ENCODE assay signal across 1 cellular context in the genomic region with DNA sequence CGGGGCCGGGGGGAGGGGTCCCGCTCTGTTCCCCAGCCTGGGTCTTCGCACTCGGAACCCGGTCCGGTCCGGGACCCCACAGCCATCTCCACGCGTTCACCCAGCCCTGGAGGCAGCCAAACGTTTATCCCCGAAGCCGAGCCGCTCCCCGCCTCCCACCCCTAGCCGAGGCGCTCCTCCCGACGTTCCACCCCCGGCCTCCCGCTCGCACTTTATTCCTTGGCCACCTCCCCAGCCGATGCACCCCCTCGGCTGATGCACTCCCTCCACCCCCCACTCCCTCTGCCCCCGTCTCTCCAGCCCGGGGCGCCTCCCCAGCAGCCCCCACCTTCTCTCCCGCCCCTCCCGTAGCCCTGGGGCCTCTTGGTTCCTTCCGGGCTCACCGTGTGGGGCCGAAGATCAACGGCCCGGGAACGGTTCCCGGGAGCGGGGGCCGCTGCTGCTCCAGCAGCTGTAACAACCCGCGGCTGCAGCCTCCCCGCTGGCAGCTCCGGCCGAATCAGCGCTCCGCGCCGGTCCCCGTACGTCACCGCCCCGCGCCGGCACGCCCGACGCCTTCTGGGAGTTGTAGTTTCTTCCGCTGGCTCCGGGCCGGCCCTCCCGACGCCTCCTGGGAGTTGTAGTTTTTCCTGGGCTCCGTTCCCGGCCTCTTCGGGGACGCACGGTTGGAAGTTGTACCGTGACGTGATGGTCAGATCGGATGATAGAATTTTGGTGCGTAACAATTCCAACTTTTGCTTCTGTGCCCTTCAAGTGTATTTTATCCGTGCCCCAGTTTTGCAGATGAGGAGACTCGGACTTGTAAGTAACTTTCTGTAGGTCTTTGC.
TF ChIP-seq lines count a peak whose summit lies in the region.

A gene with protein sequence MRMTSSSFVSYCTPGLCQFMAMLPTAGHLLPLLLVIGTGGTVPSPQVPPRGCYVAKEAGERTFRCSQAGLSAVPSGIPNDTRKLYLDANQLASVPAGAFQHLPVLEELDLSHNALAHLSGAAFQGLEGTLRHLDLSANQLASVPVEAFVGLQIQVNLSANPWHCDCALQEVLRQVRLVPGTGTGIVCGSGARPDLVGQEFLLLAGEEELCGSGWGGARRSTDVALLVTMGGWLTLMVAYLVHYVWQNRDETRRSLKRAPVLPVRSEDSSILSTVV (plus strand): TSS at position 632 of the 827 bp plus-strand sequence. CDS start 13,792 bp downstream, outside the sequence.
A gene with protein sequence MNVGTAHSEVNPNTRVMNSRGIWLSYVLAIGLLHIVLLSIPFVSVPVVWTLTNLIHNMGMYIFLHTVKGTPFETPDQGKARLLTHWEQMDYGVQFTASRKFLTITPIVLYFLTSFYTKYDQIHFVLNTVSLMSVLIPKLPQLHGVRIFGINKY (minus strand): TSS at position 501 of the 827 bp plus-strand sequence. CDS start 3,398 bp downstream, outside the sequence.

TF ChIP-seq in HEK293, 187 proteins besides CTCF, POLR2A, EP300 and RAD21 (continued from another document and continues in another):
- TF ChIP-seq, protein P1, sequence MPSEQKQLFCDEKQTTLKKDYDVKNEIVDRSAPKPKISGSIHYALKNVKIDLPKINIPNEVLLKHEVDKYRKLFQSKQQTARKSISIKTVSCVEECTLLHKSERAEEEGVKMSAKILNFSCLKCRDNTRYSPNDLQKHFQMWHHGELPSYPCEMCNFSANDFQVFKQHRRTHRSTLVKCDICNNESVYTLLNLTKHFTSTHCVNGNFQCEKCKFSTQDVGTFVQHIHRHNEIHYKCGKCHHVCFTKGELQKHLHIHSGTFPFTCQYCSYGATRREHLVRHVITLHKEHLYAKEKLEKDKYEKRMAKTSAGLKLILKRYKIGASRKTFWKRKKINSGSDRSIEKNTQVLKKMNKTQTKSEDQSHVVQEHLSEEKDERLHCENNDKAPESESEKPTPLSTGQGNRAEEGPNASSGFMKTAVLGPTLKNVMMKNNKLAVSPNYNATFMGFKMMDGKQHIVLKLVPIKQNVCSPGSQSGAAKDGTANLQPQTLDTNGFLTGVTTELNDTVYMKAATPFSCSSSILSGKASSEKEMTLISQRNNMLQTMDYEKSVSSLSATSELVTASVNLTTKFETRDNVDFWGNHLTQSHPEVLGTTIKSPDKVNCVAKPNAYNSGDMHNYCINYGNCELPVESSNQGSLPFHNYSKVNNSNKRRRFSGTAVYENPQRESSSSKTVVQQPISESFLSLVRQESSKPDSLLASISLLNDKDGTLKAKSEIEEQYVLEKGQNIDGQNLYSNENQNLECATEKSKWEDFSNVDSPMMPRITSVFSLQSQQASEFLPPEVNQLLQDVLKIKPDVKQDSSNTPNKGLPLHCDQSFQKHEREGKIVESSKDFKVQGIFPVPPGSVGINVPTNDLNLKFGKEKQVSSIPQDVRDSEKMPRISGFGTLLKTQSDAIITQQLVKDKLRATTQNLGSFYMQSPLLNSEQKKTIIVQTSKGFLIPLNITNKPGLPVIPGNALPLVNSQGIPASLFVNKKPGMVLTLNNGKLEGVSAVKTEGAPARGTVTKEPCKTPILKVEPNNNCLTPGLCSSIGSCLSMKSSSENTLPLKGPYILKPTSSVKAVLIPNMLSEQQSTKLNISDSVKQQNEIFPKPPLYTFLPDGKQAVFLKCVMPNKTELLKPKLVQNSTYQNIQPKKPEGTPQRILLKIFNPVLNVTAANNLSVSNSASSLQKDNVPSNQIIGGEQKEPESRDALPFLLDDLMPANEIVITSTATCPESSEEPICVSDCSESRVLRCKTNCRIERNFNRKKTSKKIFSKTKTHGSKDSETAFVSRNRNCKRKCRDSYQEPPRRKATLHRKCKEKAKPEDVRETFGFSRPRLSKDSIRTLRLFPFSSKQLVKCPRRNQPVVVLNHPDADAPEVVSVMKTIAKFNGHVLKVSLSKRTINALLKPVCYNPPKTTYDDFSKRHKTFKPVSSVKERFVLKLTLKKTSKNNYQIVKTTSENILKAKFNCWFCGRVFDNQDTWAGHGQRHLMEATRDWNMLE (tag by site-specific recombination; conservative IDR thresholded peaks at IDR 0.05; ENCODE audit: low read depth): no peak
- TF ChIP-seq KLF1 (tag by site-specific recombination; IDR thresholded peaks at IDR 0.05): peak; percentile 65
- TF ChIP-seq, protein P2, sequence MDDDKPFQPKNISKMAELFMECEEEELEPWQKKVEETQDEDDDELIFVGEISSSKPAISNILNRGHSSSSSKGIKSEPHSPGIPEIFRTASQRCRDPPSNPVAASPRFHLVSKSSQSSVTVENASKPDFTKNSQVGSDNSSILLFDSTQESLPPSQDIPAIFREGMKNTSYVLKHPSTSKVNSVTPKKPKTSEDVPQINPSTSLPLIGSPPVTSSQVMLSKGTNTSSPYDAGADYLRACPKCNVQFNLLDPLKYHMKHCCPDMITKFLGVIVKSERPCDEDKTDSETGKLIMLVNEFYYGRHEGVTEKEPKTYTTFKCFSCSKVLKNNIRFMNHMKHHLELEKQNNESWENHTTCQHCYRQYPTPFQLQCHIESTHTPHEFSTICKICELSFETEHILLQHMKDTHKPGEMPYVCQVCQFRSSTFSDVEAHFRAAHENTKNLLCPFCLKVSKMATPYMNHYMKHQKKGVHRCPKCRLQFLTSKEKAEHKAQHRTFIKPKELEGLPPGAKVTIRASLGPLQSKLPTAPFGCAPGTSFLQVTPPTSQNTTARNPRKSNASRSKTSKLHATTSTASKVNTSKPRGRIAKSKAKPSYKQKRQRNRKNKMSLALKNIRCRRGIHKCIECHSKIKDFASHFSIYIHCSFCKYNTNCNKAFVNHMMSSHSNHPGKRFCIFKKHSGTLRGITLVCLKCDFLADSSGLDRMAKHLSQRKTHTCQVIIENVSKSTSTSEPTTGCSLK (tag by site-specific recombination; IDR thresholded peaks at IDR 0.05): no peak
- no peak for TF ChIP-seq ZNF521 (tag by site-specific recombination; IDR thresholded peaks at IDR 0.05)
- TF ChIP-seq ZNF596 (tag by site-specific recombination; IDR thresholded peaks at IDR 0.05): no peak
- TF ChIP-seq ZNF292 (tag by site-specific recombination; IDR thresholded peaks at IDR 0.05; ENCODE audit: borderline replicate concordance, low read depth): no peak
- TF ChIP-seq ZNF138 (tag by site-specific recombination; IDR thresholded peaks at IDR 0.05; ENCODE audit: borderline replicate concordance): no peak
- TF ChIP-seq ZNF16 (tag by site-specific recombination; IDR thresholded peaks at IDR 0.05; ENCODE audit: low read depth): no peak
- TF ChIP-seq, protein P3, sequence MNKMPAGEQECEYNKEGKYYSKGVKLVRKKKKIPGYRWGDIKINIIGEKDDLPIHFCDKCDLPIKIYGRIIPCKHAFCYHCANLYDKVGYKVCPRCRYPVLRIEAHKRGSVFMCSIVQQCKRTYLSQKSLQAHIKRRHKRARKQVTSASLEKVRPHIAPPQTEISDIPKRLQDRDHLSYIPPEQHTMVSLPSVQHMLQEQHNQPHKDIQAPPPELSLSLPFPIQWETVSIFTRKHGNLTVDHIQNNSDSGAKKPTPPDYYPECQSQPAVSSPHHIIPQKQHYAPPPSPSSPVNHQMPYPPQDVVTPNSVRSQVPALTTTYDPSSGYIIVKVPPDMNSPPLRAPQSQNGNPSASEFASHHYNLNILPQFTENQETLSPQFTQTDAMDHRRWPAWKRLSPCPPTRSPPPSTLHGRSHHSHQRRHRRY (tag by site-specific recombination; IDR thresholded peaks at IDR 0.05): no peak
- no peak for TF ChIP-seq ZFP69B (tag by site-specific recombination; IDR thresholded peaks at IDR 0.05)
- TF ChIP-seq SCRT1 (tag by site-specific recombination; IDR thresholded peaks at IDR 0.05; ENCODE audit: borderline replicate concordance): no peak
- peak; percentile 91 for TF ChIP-seq SP3 (tag by site-specific recombination; IDR thresholded peaks at IDR 0.05)
- no peak for TF ChIP-seq ZNF248 (tag by site-specific recombination; IDR thresholded peaks at IDR 0.05)
- TF ChIP-seq, protein P4, sequence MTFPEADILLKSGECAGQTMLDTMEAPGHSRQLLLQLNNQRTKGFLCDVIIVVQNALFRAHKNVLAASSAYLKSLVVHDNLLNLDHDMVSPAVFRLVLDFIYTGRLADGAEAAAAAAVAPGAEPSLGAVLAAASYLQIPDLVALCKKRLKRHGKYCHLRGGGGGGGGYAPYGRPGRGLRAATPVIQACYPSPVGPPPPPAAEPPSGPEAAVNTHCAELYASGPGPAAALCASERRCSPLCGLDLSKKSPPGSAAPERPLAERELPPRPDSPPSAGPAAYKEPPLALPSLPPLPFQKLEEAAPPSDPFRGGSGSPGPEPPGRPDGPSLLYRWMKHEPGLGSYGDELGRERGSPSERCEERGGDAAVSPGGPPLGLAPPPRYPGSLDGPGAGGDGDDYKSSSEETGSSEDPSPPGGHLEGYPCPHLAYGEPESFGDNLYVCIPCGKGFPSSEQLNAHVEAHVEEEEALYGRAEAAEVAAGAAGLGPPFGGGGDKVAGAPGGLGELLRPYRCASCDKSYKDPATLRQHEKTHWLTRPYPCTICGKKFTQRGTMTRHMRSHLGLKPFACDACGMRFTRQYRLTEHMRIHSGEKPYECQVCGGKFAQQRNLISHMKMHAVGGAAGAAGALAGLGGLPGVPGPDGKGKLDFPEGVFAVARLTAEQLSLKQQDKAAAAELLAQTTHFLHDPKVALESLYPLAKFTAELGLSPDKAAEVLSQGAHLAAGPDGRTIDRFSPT (tag by site-specific recombination; IDR thresholded peaks at IDR 0.05): no peak; the same call in 1 of the 2 replicates
- TF ChIP-seq ZNF623 (tag by site-specific recombination; IDR thresholded peaks at IDR 0.05): no peak
- no peak for TF ChIP-seq ZSCAN23 (tag by site-specific recombination; IDR thresholded peaks at IDR 0.05)
- peak; percentile 90 for TF ChIP-seq OSR2 (tag by site-specific recombination; IDR thresholded peaks at IDR 0.05)
- TF ChIP-seq ZNF274 (IDR thresholded peaks at IDR 0.05; ENCODE audit: low read length): no peak
- TF ChIP-seq ZNF274 (tag by site-specific recombination; IDR thresholded peaks at IDR 0.05; ENCODE audit: borderline replicate concordance): no peak
- TF ChIP-seq ZNF416 (tag by site-specific recombination; IDR thresholded peaks at IDR 0.05): no peak
- TF ChIP-seq ZNF169 (tag by site-specific recombination; IDR thresholded peaks at IDR 0.05): no peak
- peak; percentile 97 for TF ChIP-seq ZBTB21 (tag by site-specific recombination; IDR thresholded peaks at IDR 0.05)
- no peak for TF ChIP-seq MYNN (tag by site-specific recombination; IDR thresholded peaks at IDR 0.05; ENCODE audit: borderline replicate concordance)
- TF ChIP-seq, protein P5, sequence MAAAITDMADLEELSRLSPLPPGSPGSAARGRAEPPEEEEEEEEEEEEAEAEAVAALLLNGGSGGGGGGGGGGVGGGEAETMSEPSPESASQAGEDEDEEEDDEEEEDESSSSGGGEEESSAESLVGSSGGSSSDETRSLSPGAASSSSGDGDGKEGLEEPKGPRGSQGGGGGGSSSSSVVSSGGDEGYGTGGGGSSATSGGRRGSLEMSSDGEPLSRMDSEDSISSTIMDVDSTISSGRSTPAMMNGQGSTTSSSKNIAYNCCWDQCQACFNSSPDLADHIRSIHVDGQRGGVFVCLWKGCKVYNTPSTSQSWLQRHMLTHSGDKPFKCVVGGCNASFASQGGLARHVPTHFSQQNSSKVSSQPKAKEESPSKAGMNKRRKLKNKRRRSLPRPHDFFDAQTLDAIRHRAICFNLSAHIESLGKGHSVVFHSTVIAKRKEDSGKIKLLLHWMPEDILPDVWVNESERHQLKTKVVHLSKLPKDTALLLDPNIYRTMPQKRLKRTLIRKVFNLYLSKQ (tag by site-specific recombination; IDR thresholded peaks at IDR 0.05; ENCODE audit: borderline replicate concordance): no peak
- TF ChIP-seq GLI4 (tag by site-specific recombination; IDR thresholded peaks at IDR 0.05): no peak; the same call in 1 of the 2 replicates
- TF ChIP-seq, protein P6, sequence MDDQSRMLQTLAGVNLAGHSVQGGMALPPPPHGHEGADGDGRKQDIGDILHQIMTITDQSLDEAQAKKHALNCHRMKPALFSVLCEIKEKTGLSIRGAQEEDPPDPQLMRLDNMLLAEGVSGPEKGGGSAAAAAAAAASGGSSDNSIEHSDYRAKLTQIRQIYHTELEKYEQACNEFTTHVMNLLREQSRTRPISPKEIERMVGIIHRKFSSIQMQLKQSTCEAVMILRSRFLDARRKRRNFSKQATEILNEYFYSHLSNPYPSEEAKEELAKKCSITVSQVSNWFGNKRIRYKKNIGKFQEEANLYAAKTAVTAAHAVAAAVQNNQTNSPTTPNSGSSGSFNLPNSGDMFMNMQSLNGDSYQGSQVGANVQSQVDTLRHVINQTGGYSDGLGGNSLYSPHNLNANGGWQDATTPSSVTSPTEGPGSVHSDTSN (CRISPR knock-in tag; IDR thresholded peaks at IDR 0.05): no peak
- peak; percentile 73 for TF ChIP-seq KLF8 (tag by site-specific recombination; IDR thresholded peaks at IDR 0.05)
- TF ChIP-seq ZNF776 (tag by site-specific recombination; IDR thresholded peaks at IDR 0.05; ENCODE audit: borderline replicate concordance): no peak
- TF ChIP-seq ZNF600 (tag by site-specific recombination; IDR thresholded peaks at IDR 0.05): peak; percentile 77; the same call in 1 of the 2 replicates
- TF ChIP-seq ZNF677 (tag by site-specific recombination; IDR thresholded peaks at IDR 0.05): no peak
- TF ChIP-seq, protein P7, sequence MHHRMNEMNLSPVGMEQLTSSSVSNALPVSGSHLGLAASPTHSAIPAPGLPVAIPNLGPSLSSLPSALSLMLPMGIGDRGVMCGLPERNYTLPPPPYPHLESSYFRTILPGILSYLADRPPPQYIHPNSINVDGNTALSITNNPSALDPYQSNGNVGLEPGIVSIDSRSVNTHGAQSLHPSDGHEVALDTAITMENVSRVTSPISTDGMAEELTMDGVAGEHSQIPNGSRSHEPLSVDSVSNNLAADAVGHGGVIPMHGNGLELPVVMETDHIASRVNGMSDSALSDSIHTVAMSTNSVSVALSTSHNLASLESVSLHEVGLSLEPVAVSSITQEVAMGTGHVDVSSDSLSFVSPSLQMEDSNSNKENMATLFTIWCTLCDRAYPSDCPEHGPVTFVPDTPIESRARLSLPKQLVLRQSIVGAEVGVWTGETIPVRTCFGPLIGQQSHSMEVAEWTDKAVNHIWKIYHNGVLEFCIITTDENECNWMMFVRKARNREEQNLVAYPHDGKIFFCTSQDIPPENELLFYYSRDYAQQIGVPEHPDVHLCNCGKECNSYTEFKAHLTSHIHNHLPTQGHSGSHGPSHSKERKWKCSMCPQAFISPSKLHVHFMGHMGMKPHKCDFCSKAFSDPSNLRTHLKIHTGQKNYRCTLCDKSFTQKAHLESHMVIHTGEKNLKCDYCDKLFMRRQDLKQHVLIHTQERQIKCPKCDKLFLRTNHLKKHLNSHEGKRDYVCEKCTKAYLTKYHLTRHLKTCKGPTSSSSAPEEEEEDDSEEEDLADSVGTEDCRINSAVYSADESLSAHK (tag by site-specific recombination; IDR thresholded peaks at IDR 0.05): 0 out of 2 replicates have a peak, but pooled peaks have one; percentile 7
- TF ChIP-seq ZXDB (tag by site-specific recombination; IDR thresholded peaks at IDR 0.05): peak; percentile 68
- TF ChIP-seq, protein P8, sequence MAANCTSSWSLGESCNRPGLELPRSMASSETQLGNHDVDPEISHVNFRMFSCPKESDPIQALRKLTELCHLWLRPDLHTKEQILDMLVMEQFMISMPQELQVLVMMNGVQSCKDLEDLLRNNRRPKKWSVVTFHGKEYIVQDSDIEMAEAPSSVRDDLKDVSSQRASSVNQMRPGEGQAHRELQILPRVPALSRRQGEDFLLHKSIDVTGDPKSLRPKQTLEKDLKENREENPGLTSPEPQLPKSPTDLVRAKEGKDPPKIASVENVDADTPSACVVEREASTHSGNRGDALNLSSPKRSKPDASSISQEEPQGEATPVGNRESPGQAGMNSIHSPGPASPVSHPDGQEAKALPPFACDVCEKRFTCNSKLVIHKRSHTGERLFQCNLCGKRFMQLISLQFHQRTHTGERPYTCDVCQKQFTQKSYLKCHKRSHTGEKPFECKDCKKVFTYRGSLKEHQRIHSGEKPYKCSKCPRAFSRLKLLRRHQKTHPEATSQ (tag by site-specific recombination; IDR thresholded peaks at IDR 0.05): no peak
